1 cellular context compared by ENCODE assay signal in the genomic region with DNA sequence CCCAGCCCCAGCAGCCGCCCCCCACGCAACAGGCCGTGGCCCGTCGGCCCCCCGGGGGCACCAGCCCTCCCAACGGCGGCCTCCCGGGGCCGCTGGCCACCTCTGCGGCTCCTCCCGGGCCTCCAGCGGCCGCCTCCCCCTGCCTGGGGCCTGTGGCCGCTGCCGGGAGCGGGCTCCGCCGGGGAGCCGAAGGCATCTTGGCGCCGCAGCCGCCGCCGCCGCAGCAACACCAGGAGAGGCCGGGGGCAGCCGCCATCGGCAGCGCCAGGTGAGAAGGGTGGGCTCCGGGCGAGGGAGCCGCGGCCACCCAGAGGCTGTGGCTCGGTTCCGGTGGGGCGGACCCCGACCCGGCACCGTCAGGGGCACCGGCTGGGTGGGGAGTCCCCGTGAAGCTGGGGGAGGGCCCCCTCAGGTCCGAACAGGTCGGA.
TF ChIP-seq lines count a peak whose summit lies in the region.

No MANE protein-coding gene starts in this region.

TF ChIP-seq in IMR-90, 13 proteins besides CTCF, POLR2A, EP300 and RAD21:
- no peak for TF ChIP-seq MAZ (IDR thresholded peaks at IDR 0.05; ENCODE audit: borderline replicate concordance, low read depth, low read length)
- TF ChIP-seq RFX5 (IDR thresholded peaks at IDR 0.05; ENCODE audit: low read depth, low read length): no peak
- TF ChIP-seq, protein P1, sequence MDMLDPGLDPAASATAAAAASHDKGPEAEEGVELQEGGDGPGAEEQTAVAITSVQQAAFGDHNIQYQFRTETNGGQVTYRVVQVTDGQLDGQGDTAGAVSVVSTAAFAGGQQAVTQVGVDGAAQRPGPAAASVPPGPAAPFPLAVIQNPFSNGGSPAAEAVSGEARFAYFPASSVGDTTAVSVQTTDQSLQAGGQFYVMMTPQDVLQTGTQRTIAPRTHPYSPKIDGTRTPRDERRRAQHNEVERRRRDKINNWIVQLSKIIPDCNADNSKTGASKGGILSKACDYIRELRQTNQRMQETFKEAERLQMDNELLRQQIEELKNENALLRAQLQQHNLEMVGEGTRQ (IDR thresholded peaks at IDR 0.05; ENCODE audit: low read depth, low read length): no peak
- no peak for TF ChIP-seq MAFK (IDR thresholded peaks at IDR 0.05; ENCODE audit: low read depth, low read length)
TF ChIP-seq in IMR-90: peak in this region for 0.
